ENCODE assay signal across 1 cellular context in the genomic region with DNA sequence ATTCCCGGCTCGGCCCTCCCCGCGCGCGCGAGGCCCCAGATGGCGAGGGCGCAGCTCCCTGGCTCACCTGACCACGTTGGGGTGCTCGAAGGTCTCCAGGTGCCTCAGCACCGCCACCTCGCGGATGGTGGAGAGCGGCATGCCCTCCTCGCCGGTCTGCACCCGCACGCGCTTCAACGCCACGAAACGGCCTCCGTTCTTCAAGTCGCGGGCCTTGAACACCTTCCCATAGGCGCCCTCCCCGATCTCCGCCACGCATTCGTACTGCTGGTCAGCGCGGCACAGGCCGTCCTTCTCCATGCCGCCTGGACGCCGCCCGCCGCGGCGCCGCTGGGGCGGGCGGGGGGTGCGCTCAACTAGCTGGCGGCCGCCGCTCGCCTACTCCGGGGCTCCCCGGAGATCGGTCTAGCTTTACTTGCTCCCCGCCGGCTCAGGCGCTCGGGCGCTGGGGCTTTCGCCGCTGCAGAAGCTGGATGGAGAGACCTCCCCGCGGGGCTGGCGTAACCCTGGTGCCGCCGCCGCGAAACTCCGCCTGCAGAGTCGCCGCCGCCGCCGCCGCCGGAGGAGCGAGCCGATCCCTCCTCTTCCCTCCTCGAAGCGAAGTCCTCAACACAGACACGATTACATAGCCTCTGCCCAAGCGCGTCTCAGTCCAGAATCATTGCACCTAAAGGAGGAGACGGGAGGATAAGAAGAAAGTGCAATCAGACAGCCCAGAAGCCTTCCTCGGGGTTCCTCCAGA.
TF ChIP-seq lines count a peak whose summit lies in the region.

No MANE protein-coding gene starts in this region.

TF ChIP-seq in GM12878, 131 proteins besides CTCF, POLR2A, EP300 and RAD21 (continued from another document and continues in another):
- TF ChIP-seq, protein P1, sequence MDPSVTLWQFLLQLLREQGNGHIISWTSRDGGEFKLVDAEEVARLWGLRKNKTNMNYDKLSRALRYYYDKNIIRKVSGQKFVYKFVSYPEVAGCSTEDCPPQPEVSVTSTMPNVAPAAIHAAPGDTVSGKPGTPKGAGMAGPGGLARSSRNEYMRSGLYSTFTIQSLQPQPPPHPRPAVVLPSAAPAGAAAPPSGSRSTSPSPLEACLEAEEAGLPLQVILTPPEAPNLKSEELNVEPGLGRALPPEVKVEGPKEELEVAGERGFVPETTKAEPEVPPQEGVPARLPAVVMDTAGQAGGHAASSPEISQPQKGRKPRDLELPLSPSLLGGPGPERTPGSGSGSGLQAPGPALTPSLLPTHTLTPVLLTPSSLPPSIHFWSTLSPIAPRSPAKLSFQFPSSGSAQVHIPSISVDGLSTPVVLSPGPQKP (IDR thresholded peaks at IDR 0.05; ENCODE audit: low read depth, low read length): no peak
- no peak for TF ChIP-seq SIX5 (IDR thresholded peaks at IDR 0.05; ENCODE audit: low read depth, low read length, severe bottlenecking)
- TF ChIP-seq FOXM1 (IDR thresholded peaks at IDR 0.05; ENCODE audit: low read depth, low read length): no peak; the same call in 1 of the 2 replicates
- no peak for TF ChIP-seq HDGF (IDR thresholded peaks at IDR 0.05)
- TF ChIP-seq SIN3A (IDR thresholded peaks at IDR 0.05; ENCODE audit: low read depth, low read length): peak; percentile 70
- peak; percentile 68 for TF ChIP-seq GATAD2B (conservative IDR thresholded peaks at IDR 0.05; ENCODE audit: low read depth)
- 0 out of 2 replicates have a peak, but pooled peaks have one; percentile 9 for TF ChIP-seq TAF1 (IDR thresholded peaks at IDR 0.05; ENCODE audit: borderline replicate concordance, low read depth, low read length)
- no peak for TF ChIP-seq WRNIP1 (IDR thresholded peaks at IDR 0.05; ENCODE audit: borderline replicate concordance, low read depth, low read length)
- TF ChIP-seq, protein P2, sequence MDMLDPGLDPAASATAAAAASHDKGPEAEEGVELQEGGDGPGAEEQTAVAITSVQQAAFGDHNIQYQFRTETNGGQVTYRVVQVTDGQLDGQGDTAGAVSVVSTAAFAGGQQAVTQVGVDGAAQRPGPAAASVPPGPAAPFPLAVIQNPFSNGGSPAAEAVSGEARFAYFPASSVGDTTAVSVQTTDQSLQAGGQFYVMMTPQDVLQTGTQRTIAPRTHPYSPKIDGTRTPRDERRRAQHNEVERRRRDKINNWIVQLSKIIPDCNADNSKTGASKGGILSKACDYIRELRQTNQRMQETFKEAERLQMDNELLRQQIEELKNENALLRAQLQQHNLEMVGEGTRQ (IDR thresholded peaks at IDR 0.05; ENCODE audit: borderline replicate concordance, low read depth, low read length): no peak
- no peak for TF ChIP-seq FOS (IDR thresholded peaks at IDR 0.05; ENCODE audit: borderline replicate concordance, extremely low read depth, insufficient read length)
- TF ChIP-seq CHD2 (IDR thresholded peaks at IDR 0.05; ENCODE audit: borderline replicate concordance, low read depth, low read length): peak; percentile 37; the same call in 1 of the 2 replicates
- TF ChIP-seq ZSCAN29 (IDR thresholded peaks at IDR 0.05): 0 out of 2 replicates have a peak, but pooled peaks have one; percentile 2
- TF ChIP-seq BACH1 (IDR thresholded peaks at IDR 0.05; ENCODE audit: borderline replicate concordance): peak; percentile 79
- TF ChIP-seq ASH2L (IDR thresholded peaks at IDR 0.05; ENCODE audit: borderline replicate concordance, low read depth): no peak
- TF ChIP-seq MYC (IDR thresholded peaks at IDR 0.05; ENCODE audit: insufficient read depth, insufficient read length, insufficient replicate concordance, low read length, severe bottlenecking): peak; percentile 95
- no peak; the same call in 1 of the 2 replicates for TF ChIP-seq POLR2AphosphoS5 (IDR thresholded peaks at IDR 0.05; ENCODE audit: low read length)
- no peak for TF ChIP-seq ZNF274 (IDR thresholded peaks at IDR 0.05; ENCODE audit: insufficient read depth, insufficient read length)
- TF ChIP-seq CEBPB (IDR thresholded peaks at IDR 0.05; ENCODE audit: borderline replicate concordance in 1 of 2, low read depth in 2 of 2, low read length in 2 of 2): no peak
- TF ChIP-seq IKZF2 (IDR thresholded peaks at IDR 0.05): no peak; a peak in 1 of 4 replicates
- peak; percentile 53 for TF ChIP-seq CBX5 (IDR thresholded peaks at IDR 0.05; ENCODE audit: low read depth)
- TF ChIP-seq TCF12 (IDR thresholded peaks at IDR 0.05; ENCODE audit: low read depth, low read length): peak; percentile 74
- no peak for TF ChIP-seq ZZZ3 (IDR thresholded peaks at IDR 0.05; ENCODE audit: control insufficient read depth, insufficient read length, low read depth)
- peak; percentile 18 for TF ChIP-seq RELA (IDR thresholded peaks at IDR 0.05; ENCODE audit: borderline replicate concordance, partially characterized antibody)
- TF ChIP-seq HDAC6 (IDR thresholded peaks at IDR 0.05; ENCODE audit: unreplicated experiment): no peak
- 0 out of 2 replicates have a peak, but pooled peaks have one; percentile 53 for TF ChIP-seq ZNF24 (IDR thresholded peaks at IDR 0.05)
- TF ChIP-seq, protein P3, sequence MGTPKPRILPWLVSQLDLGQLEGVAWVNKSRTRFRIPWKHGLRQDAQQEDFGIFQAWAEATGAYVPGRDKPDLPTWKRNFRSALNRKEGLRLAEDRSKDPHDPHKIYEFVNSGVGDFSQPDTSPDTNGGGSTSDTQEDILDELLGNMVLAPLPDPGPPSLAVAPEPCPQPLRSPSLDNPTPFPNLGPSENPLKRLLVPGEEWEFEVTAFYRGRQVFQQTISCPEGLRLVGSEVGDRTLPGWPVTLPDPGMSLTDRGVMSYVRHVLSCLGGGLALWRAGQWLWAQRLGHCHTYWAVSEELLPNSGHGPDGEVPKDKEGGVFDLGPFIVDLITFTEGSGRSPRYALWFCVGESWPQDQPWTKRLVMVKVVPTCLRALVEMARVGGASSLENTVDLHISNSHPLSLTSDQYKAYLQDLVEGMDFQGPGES (IDR thresholded peaks at IDR 0.05): no peak
- no peak for TF ChIP-seq NFYA (IDR thresholded peaks at IDR 0.05; ENCODE audit: borderline replicate concordance, low read depth, low read length)
- TF ChIP-seq ZNF622 (IDR thresholded peaks at IDR 0.05): no peak
- no peak for TF ChIP-seq KAT2A (conservative IDR thresholded peaks at IDR 0.05; ENCODE audit: control insufficient read depth, low read depth, low read length)
- TF ChIP-seq, protein P4, sequence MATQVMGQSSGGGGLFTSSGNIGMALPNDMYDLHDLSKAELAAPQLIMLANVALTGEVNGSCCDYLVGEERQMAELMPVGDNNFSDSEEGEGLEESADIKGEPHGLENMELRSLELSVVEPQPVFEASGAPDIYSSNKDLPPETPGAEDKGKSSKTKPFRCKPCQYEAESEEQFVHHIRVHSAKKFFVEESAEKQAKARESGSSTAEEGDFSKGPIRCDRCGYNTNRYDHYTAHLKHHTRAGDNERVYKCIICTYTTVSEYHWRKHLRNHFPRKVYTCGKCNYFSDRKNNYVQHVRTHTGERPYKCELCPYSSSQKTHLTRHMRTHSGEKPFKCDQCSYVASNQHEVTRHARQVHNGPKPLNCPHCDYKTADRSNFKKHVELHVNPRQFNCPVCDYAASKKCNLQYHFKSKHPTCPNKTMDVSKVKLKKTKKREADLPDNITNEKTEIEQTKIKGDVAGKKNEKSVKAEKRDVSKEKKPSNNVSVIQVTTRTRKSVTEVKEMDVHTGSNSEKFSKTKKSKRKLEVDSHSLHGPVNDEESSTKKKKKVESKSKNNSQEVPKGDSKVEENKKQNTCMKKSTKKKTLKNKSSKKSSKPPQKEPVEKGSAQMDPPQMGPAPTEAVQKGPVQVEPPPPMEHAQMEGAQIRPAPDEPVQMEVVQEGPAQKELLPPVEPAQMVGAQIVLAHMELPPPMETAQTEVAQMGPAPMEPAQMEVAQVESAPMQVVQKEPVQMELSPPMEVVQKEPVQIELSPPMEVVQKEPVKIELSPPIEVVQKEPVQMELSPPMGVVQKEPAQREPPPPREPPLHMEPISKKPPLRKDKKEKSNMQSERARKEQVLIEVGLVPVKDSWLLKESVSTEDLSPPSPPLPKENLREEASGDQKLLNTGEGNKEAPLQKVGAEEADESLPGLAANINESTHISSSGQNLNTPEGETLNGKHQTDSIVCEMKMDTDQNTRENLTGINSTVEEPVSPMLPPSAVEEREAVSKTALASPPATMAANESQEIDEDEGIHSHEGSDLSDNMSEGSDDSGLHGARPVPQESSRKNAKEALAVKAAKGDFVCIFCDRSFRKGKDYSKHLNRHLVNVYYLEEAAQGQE (IDR thresholded peaks at IDR 0.05; ENCODE audit: low read depth, low read length): no peak
- TF ChIP-seq, protein P5, sequence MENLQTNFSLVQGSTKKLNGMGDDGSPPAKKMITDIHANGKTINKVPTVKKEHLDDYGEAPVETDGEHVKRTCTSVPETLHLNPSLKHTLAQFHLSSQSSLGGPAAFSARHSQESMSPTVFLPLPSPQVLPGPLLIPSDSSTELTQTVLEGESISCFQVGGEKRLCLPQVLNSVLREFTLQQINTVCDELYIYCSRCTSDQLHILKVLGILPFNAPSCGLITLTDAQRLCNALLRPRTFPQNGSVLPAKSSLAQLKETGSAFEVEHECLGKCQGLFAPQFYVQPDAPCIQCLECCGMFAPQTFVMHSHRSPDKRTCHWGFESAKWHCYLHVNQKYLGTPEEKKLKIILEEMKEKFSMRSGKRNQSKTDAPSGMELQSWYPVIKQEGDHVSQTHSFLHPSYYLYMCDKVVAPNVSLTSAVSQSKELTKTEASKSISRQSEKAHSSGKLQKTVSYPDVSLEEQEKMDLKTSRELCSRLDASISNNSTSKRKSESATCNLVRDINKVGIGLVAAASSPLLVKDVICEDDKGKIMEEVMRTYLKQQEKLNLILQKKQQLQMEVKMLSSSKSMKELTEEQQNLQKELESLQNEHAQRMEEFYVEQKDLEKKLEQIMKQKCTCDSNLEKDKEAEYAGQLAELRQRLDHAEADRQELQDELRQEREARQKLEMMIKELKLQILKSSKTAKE (IDR thresholded peaks at IDR 0.05; ENCODE audit: low read depth, poor library complexity, severe bottlenecking): no peak
- TF ChIP-seq RCOR1 (conservative IDR thresholded peaks at IDR 0.05; ENCODE audit: low read depth, low read length): no peak
- TF ChIP-seq CREM (IDR thresholded peaks at IDR 0.05; ENCODE audit: low read depth): peak; percentile 32; the same call in 1 of the 2 replicates
- no peak for TF ChIP-seq NRF1 (conservative IDR thresholded peaks at IDR 0.05; ENCODE audit: low read depth, low read length)
- TF ChIP-seq CREB1 (IDR thresholded peaks at IDR 0.05; ENCODE audit: low read depth): 0 out of 2 replicates have a peak, but pooled peaks have one; percentile 2
- TF ChIP-seq, protein P6, sequence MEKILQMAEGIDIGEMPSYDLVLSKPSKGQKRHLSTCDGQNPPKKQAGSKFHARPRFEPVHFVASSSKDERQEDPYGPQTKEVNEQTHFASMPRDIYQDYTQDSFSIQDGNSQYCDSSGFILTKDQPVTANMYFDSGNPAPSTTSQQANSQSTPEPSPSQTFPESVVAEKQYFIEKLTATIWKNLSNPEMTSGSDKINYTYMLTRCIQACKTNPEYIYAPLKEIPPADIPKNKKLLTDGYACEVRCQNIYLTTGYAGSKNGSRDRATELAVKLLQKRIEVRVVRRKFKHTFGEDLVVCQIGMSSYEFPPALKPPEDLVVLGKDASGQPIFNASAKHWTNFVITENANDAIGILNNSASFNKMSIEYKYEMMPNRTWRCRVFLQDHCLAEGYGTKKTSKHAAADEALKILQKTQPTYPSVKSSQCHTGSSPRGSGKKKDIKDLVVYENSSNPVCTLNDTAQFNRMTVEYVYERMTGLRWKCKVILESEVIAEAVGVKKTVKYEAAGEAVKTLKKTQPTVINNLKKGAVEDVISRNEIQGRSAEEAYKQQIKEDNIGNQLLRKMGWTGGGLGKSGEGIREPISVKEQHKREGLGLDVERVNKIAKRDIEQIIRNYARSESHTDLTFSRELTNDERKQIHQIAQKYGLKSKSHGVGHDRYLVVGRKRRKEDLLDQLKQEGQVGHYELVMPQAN (conservative IDR thresholded peaks at IDR 0.05): 0 out of 2 replicates have a peak, but pooled peaks have one; percentile 64
- TF ChIP-seq, protein P7, sequence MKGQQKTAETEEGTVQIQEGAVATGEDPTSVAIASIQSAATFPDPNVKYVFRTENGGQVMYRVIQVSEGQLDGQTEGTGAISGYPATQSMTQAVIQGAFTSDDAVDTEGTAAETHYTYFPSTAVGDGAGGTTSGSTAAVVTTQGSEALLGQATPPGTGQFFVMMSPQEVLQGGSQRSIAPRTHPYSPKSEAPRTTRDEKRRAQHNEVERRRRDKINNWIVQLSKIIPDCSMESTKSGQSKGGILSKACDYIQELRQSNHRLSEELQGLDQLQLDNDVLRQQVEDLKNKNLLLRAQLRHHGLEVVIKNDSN (IDR thresholded peaks at IDR 0.05; ENCODE audit: borderline replicate concordance, extremely low read length, insufficient read depth, low read depth, low read length): peak; percentile 62
- TF ChIP-seq NBN (IDR thresholded peaks at IDR 0.05): no peak
- no peak for TF ChIP-seq EGR1 (IDR thresholded peaks at IDR 0.05; ENCODE audit: borderline replicate concordance in 1 of 2, low read depth in 2 of 2, low read length in 2 of 2)
- TF ChIP-seq IRF4 (IDR thresholded peaks at IDR 0.05; ENCODE audit: low read depth, low read length): no peak
- TF ChIP-seq, protein P8, sequence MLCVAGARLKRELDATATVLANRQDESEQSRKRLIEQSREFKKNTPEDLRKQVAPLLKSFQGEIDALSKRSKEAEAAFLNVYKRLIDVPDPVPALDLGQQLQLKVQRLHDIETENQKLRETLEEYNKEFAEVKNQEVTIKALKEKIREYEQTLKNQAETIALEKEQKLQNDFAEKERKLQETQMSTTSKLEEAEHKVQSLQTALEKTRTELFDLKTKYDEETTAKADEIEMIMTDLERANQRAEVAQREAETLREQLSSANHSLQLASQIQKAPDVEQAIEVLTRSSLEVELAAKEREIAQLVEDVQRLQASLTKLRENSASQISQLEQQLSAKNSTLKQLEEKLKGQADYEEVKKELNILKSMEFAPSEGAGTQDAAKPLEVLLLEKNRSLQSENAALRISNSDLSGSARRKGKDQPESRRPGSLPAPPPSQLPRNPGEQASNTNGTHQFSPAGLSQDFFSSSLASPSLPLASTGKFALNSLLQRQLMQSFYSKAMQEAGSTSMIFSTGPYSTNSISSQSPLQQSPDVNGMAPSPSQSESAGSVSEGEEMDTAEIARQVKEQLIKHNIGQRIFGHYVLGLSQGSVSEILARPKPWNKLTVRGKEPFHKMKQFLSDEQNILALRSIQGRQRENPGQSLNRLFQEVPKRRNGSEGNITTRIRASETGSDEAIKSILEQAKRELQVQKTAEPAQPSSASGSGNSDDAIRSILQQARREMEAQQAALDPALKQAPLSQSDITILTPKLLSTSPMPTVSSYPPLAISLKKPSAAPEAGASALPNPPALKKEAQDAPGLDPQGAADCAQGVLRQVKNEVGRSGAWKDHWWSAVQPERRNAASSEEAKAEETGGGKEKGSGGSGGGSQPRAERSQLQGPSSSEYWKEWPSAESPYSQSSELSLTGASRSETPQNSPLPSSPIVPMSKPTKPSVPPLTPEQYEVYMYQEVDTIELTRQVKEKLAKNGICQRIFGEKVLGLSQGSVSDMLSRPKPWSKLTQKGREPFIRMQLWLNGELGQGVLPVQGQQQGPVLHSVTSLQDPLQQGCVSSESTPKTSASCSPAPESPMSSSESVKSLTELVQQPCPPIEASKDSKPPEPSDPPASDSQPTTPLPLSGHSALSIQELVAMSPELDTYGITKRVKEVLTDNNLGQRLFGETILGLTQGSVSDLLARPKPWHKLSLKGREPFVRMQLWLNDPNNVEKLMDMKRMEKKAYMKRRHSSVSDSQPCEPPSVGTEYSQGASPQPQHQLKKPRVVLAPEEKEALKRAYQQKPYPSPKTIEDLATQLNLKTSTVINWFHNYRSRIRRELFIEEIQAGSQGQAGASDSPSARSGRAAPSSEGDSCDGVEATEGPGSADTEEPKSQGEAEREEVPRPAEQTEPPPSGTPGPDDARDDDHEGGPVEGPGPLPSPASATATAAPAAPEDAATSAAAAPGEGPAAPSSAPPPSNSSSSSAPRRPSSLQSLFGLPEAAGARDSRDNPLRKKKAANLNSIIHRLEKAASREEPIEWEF (IDR thresholded peaks at IDR 0.05; ENCODE audit: insufficient replicate concordance, low read depth, low read length): no peak
- no peak; the same call in 1 of the 2 replicates for TF ChIP-seq CBFB (IDR thresholded peaks at IDR 0.05; ENCODE audit: low read depth)
- TF ChIP-seq ZNF384 (IDR thresholded peaks at IDR 0.05; ENCODE audit: borderline replicate concordance, low read depth, low read length): peak; percentile 29; the same call in 1 of the 2 replicates
